In genomic region chr12:1606021-1606622, GRCh38 we compare ENCODE assay signal across 8 cellular contexts. TPM values are rescaled to one million over a fixed set of nuclear protein-coding genes. Genes with fewer than 3 reads are reported as not detected.
DNase-seq lines count a peak whose midpoint lies in the region; ATAC-seq and TF ChIP-seq lines count a peak whose summit lies in the region.

No MANE protein-coding gene starts in this region.

- H3K4me2 ChIP-seq in IMR-90 (ENCODE audit: low read depth, low read length) (peak overlapping the region; percentile 73), hepatocyte (peak overlapping the region; percentile 81)

- H4K5ac ChIP-seq in IMR-90 (ENCODE audit: low read depth, low read length) = 0 out of 2 replicates have a peak overlapping the region, but pooled peaks have one; percentile 6

- peak overlapping the region; percentile 23 for H3K9ac ChIP-seq in IMR-90 (ENCODE audit: low read depth, low read length)

- peak overlapping the region; percentile 68 for H2BK5ac ChIP-seq in IMR-90 (ENCODE audit: low read depth, low read length, poor library complexity, severe bottlenecking)

- 0 out of 2 replicates have a peak overlapping the region, but pooled peaks have one; percentile 7 for H3K56ac ChIP-seq in IMR-90 (ENCODE audit: extremely low read depth, insufficient read depth, low read length)

- H3K79me2 ChIP-seq in hepatocyte = no peaks in the 10 kb centered on the region

- peak overlapping the region; percentile 85 for H3K27ac Mint-ChIP-seq in Caco-2 (ENCODE audit: unreplicated experiment)

- H3K4me1 ChIP-seq in Caco-2 (peaks cover 9% of the 10 kb centered on the region), IMR-90 (ENCODE audit: control insufficient read depth, insufficient read depth, low read length) (peaks cover 4% of the 10 kb centered on the region), hepatocyte (ENCODE audit: insufficient read depth) (peaks cover 15% of the 10 kb centered on the region)

- no peak for TF ChIP-seq RAD21 in IMR-90 (IDR thresholded peaks at IDR 0.05; ENCODE audit: low read length)

- H2AK5ac ChIP-seq in IMR-90 (ENCODE audit: low read depth, low read length) = peak overlapping the region; percentile 86

- peaks cover 16 to 91% of the 10 kb centered on the region in 2 experiments for H3K79me1 ChIP-seq in IMR-90 (ENCODE audit: low read depth in 1 of 2, low read length in 2 of 2)

- peak overlapping the region; percentile 72 for H2AFZ ChIP-seq in IMR-90 (replicated peaks; ENCODE audit: low read length, poor library complexity)
- H2AFZ ChIP-seq in hepatocyte = peak overlapping the region; percentile 58

- no peaks in the 10 kb centered on the region for H3K9me2 ChIP-seq in hepatocyte (replicated peaks; ENCODE audit: insufficient read depth)

- H4K91ac ChIP-seq in IMR-90 (ENCODE audit: insufficient read depth, low read depth, low read length) = peak overlapping the region; percentile 34

- POLR2A ChIA-PET in Caco-2 (lab: Charles Lee) = interaction anchor here (1.9 kb wide), 1 partner anchor 11 kb away, joined by 6 read pairs; the partner anchor contains the start of gene FBXL14
- POLR2A ChIA-PET in IMR-90 (lab: Charles Lee; ENCODE audit: unreplicated experiment) = no interaction called here

- H3K27ac ChIP-seq in IMR-90 (ENCODE audit: insufficient read depth, low read length) = peak overlapping the region; percentile 57
- peak overlapping the region; percentile 89 for H3K27ac ChIP-seq in hepatocyte

- peak overlapping the region; percentile 49 for H3K14ac ChIP-seq in IMR-90 (replicated peaks; ENCODE audit: low read depth, low read length)

- TF ChIP-seq CTCF in Caco-2 (IDR thresholded peaks at IDR 0.05; ENCODE audit: insufficient read depth in 1 of 2, low read depth in 1 of 2, low read length in 1 of 2, severe bottlenecking in 1 of 2, unreplicated experiment in 1 of 2) (no peak), IMR-90 (conservative IDR thresholded peaks at IDR 0.05; ENCODE audit: low read depth, low read length) (no peak), hepatocyte (IDR thresholded peaks at IDR 0.05; ENCODE audit: poor library complexity) (no peak)

- peaks cover 10% of the 10 kb centered on the region for H3K9me1 ChIP-seq in IMR-90 (ENCODE audit: insufficient read depth, low read length)

- no peaks in the 10 kb centered on the region for H3K36me3 Mint-ChIP-seq in Caco-2 (ENCODE audit: insufficient read depth, unreplicated experiment)

- no peaks in the 10 kb centered on the region for H3K9me3 ChIP-seq in Caco-2
- no peaks in the 10 kb centered on the region for H3K9me3 ChIP-seq in IMR-90 (ENCODE audit: control insufficient read depth, insufficient read depth, low read length)
- H3K9me3 ChIP-seq in hepatocyte (ENCODE audit: low read depth) = no peaks in the 10 kb centered on the region

- CTCF ChIA-PET in Caco-2 (lab: Charles Lee) = interaction anchor here (0.5 to 2.4 kb wide), 16 partner anchors 12 to 1035 kb away, joined by 3 to 15 read pairs (median 5); partner anchors contain the start of genes FBXL14, RAD52 and WNT5B
- CTCF ChIA-PET in IMR-90 (lab: Yijun Ruan, JAX) = interaction anchor here (1.5 to 1.8 kb wide), 3 partner anchors 19 to 334 kb away, joined by 3 to 4 read pairs (median 4); no protein-coding TSS in a partner anchor

- in situ Hi-C loops in IMR-90 (cut with MboI; ENCODE audit: low sequenced_read_pairs) = no loop called here
- in situ Hi-C loops in SK-MEL-5 (cut with HindIII; ENCODE audit: low pct_unique_long_range_greater_than_20kb, low sequenced_read_pairs) = no loop called here

- BruUV-seq in Caco-2 (replicated peaks; lab: Mats Ljungman, UMichigan) (TSS peak; percentile 57), IMR-90 (replicated peaks; lab: Mats Ljungman, UMichigan) (no TSS peak)

- H3K18ac ChIP-seq in IMR-90 (ENCODE audit: low read depth, low read length) = peak overlapping the region; percentile 39

- WGBS in IMR-90 (ENCODE audit: extremely low coverage in 2 of 2, insufficient read length in 1 of 2), 2 experiments = 20% methylated on average over 4 of the region's 12 CpGs; no CpG with 5 or more reads in 1 of the 2 experiments
- 9% methylated on average over 12 of the region's 12 CpGs for WGBS in hepatocyte (ENCODE audit: low lambda C conversion rate, missing lambda C conversion rate)

- H2BK120ac ChIP-seq in IMR-90 (ENCODE audit: low read depth, low read length) = peak overlapping the region; percentile 70

- H3K4me1 Mint-ChIP-seq in Caco-2 (ENCODE audit: low read depth, unreplicated experiment) = peaks cover 11% of the 10 kb centered on the region

- intact Hi-C loops in Caco-2 (cut with micrococcal nuclease; ENCODE audit: unreplicated experiment) (loop anchor here (1.0 kb wide), 1 partner anchor 23 kb away; the partner anchor contains the start of gene WNT5B), IMR-90 (cut with micrococcal nuclease) (no loop called here), sciatic nerve (cut with DNase I) (no loop called here)

- TF ChIP-seq POLR2A in IMR-90 (IDR thresholded peaks at IDR 0.05; ENCODE audit: low read depth, low read length) = no peak

- peak overlapping the region in 1 of 2 experiments; percentile 48; a peak in 2 of 4 replicates for H4K8ac ChIP-seq in IMR-90 (ENCODE audit: low read depth in 2 of 2, low read length in 2 of 2)

- peak overlapping the region; percentile 75 for H3K23ac ChIP-seq in IMR-90 (ENCODE audit: low read depth, low read length)

- peak overlapping the region; percentile 46 for H2BK20ac ChIP-seq in IMR-90 (ENCODE audit: low read depth, low read length)

- dilution Hi-C loops in IMR-90 (cut with HindIII; ENCODE audit: low sequenced_read_pairs, unreplicated experiment) = no loop called here

- 0 out of 3 replicates have a peak overlapping the region, but pooled peaks have one; percentile 3 for H2BK15ac ChIP-seq in IMR-90 (ENCODE audit: low read depth, low read length)

- H3K27me3 ChIP-seq in Caco-2 (replicated peaks; ENCODE audit: control insufficient read depth, insufficient read depth, low read length) = no peaks in the 10 kb centered on the region
- H3K27me3 ChIP-seq in IMR-90 (ENCODE audit: control insufficient read depth, insufficient read depth, low read length) = no peaks in the 10 kb centered on the region
- H3K27me3 ChIP-seq in hepatocyte = no peaks in the 10 kb centered on the region

- DNase-seq in Caco-2 (peak; percentile 89 to 92), IMR-90 (peak; percentile 84), SK-MEL-5 (ENCODE audit: low read depth, low spot score) (peak; percentile 83), amniotic epithelial cell (ENCODE audit: low read depth) (peak; percentile 71), hepatocyte (ENCODE audit: low spot score) (peak; percentile 93), sciatic nerve (ENCODE audit: low spot score) (peak; percentile 95), NCI-H1694 (lab: John Stamatoyannopoulos, UW) (no peak)

- peak overlapping the region; percentile 62 for H3K4ac ChIP-seq in IMR-90 (ENCODE audit: low read depth, low read length)

- H2AK9ac ChIP-seq in IMR-90 (replicated peaks; ENCODE audit: low read depth, low read length, poor library complexity) = peak overlapping the region; percentile 1

- H3K4me3 Mint-ChIP-seq in Caco-2 (ENCODE audit: unreplicated experiment) = peak overlapping the region; percentile 74

- H3K4me3 ChIP-seq in Caco-2 (ENCODE audit: low read depth, low read length) = peak overlapping the region; percentile 33
- peak overlapping the region; percentile 34 for H3K4me3 ChIP-seq in IMR-90 (ENCODE audit: insufficient read depth, low read depth, low read length)
- peak overlapping the region; percentile 22 for H3K4me3 ChIP-seq in hepatocyte

- ATAC-seq in GM21390 (IDR thresholded peaks at IDR 0.05; ENCODE audit: unreplicated experiment) = peak; percentile 62
- ATAC-seq in IMR-90 (ENCODE audit: low read depth) = peak; percentile 47
- ATAC-seq in sciatic nerve = peak; percentile 80

- H3K36me3 ChIP-seq in Caco-2 (ENCODE audit: control insufficient read depth, insufficient read depth, low read length) (no peaks in the 10 kb centered on the region), IMR-90 (ENCODE audit: control insufficient read depth, insufficient read depth, low read length) (no peaks in the 10 kb centered on the region), hepatocyte (replicated peaks; ENCODE audit: insufficient read depth, low read depth) (no peaks in the 10 kb centered on the region)

- no peaks in the 10 kb centered on the region for H3K27me3 Mint-ChIP-seq in Caco-2 (ENCODE audit: insufficient read depth, unreplicated experiment)

- H4K20me1 ChIP-seq in IMR-90 (ENCODE audit: insufficient read depth, low read length) = peaks cover 39% of the 10 kb centered on the region
- no peaks in the 10 kb centered on the region for H4K20me1 ChIP-seq in hepatocyte (ENCODE audit: insufficient read depth, poor library complexity, severe bottlenecking)

- no peaks in the 10 kb centered on the region for H3K9me3 Mint-ChIP-seq in Caco-2 (ENCODE audit: unreplicated experiment)

TF ChIP-seq in IMR-90, 13 proteins besides CTCF, POLR2A, EP300 and RAD21:
- TF ChIP-seq RFX5 (IDR thresholded peaks at IDR 0.05; ENCODE audit: low read depth, low read length) (no peak), FOS (IDR thresholded peaks at IDR 0.05; ENCODE audit: low read depth, low read length) (peak; percentile 51)
TF ChIP-seq in IMR-90: peak in this region for 1.

RNA-seq across cellular contexts. Expression of gene FBXL14, which starts 11.7 kb away (rescaled TPM):
- 23.6 and 25.5 TPM in 2 replicates for total RNA-seq in Caco-2 (2022)
- total RNA-seq in IMR-90 (2012; rRNA removed) = 4.7 TPM in 2 replicates
- polyA plus RNA-seq in IMR-90 (2012; rRNA removed) = 7.3 and 8.8 TPM in 2 replicates
- polyA plus RNA-seq in IMR-90 (2012; cell fraction: cytosol; rRNA removed) = 2.2 and 9.6 TPM in 2 replicates
- 2.8 and 5.8 TPM in 2 replicates for polyA plus RNA-seq in IMR-90 (2012; cell fraction: nucleus; rRNA removed; ENCODE audit: low replicate concordance)
- total RNA-seq in SK-MEL-5 (2014; rRNA removed; shearing (Covaris generic)) = 15.3 and 16.0 TPM in 2 replicates
- polyA plus RNA-seq in SK-MEL-5 (2015; cell fraction: cytosol; rRNA removed) = 13.0 and 20.1 TPM in 2 replicates
- polyA plus RNA-seq in SK-MEL-5 (2015; cell fraction: nucleus; rRNA removed) = 6.7 and 9.2 TPM in 2 replicates
- total RNA-seq in hepatocyte = 8.6 and 13.5 TPM in 2 replicates
- 10.7 and 11.7 TPM in 2 replicates for polyA plus RNA-seq in hepatocyte
- total RNA-seq in sciatic nerve = 14.0 TPM

RNA-seq across cellular contexts. Expression of gene WNT5B, which starts 22.9 kb away (rescaled TPM):
- total RNA-seq in Caco-2 (2022) (6.9 and 8.5 TPM in 2 replicates), IMR-90 (2012; rRNA removed) (96.1 and 102 TPM in 2 replicates), hepatocyte (16.6 and 19.9 TPM in 2 replicates), sciatic nerve (10.6 TPM)
- polyA plus RNA-seq in IMR-90 (2012; rRNA removed) (83.7 and 98.8 TPM in 2 replicates), hepatocyte (35.3 and 46.7 TPM in 2 replicates)
- polyA plus RNA-seq in IMR-90 (2012; cell fraction: cytosol; rRNA removed) = 77.8 and 101 TPM in 2 replicates
- polyA plus RNA-seq in IMR-90 (2012; cell fraction: nucleus; rRNA removed; ENCODE audit: low replicate concordance) = 49.1 and 91.4 TPM in 2 replicates
- 0.53 and 0.69 TPM in 2 replicates for total RNA-seq in SK-MEL-5 (2014; rRNA removed; shearing (Covaris generic))
- polyA plus RNA-seq in SK-MEL-5 (2015; cell fraction: cytosol; rRNA removed) = 0.79 and 3.4 TPM in 2 replicates
- polyA plus RNA-seq in SK-MEL-5 (2015; cell fraction: nucleus; rRNA removed) = not detected in 2 replicates
